In the genomic region with DNA sequence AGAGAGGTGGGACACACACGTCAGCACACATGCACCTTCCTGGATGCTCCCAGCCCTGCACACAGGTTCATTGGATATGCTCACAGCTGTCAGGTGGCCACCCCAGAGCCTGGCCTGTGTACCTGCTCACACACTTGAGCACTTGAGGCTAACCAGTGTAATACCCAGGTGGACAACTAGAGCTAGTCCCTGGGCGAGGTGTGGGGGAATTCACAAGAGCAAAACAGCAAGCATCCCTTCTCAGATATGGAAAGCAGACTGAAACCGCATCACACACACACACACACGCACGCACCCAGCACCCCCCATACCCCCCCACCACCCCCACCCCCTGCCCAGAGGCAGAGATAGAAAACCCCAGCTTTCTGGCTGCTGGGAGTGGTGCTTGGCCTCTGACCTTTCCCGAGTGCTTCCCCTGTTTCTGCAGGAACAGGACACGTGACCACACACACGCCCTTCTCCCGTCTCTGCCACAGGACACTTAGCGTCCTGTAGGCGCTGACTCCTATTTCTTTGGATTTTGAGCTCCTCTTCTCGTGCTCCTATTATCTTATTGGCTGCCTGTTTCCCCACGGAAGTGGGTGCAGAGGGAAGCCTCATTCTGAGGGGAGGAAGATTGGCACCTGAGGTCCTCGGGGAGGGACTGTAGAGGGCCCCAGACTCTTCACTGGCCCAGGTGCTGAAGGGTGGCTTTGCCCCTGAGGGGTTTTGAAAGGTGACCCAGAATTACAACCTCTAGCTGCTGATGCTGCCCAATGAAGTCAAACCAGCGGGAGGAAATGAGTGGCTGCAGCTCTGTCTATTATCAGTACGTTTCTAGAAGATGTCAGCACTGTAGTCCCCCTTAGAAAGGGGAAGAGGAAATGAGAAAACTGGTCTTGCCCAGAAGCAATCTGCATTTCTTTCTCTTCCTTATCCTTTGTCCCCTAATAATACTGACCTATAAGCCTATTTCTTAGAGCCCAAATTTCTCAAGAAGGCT, we compare ENCODE assay signal across 1 cellular context.
TF ChIP-seq lines count a peak whose summit lies in the region.

No MANE protein-coding gene starts in this region.

TF ChIP-seq in H1, 55 proteins besides CTCF, POLR2A, EP300 and RAD21 (continued from another document):
- TF ChIP-seq, protein P1, sequence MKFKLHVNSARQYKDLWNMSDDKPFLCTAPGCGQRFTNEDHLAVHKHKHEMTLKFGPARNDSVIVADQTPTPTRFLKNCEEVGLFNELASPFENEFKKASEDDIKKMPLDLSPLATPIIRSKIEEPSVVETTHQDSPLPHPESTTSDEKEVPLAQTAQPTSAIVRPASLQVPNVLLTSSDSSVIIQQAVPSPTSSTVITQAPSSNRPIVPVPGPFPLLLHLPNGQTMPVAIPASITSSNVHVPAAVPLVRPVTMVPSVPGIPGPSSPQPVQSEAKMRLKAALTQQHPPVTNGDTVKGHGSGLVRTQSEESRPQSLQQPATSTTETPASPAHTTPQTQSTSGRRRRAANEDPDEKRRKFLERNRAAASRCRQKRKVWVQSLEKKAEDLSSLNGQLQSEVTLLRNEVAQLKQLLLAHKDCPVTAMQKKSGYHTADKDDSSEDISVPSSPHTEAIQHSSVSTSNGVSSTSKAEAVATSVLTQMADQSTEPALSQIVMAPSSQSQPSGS (IDR thresholded peaks at IDR 0.05; ENCODE audit: low read length) = no peak
